1 cellular context compared by ENCODE assay signal in the genomic region with DNA sequence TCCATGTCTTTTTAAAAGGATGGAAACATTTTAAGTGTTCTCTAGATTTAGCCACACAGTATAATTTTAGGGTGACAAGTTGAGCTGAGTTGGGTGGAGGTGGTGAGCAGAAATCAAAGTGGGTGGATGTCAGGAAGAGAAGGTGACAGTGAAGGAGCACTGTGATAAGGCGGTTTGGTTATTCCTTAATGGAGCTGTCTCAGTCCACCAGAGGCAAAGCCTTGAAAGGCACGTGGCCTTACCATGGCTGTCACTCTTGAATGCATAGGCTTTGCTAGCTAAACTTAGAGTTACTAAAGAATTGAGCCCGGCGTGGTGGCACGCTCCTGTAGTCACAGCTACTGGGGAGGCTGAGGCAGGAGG.
TF ChIP-seq lines count a peak whose summit lies in the region.

No MANE protein-coding gene starts in this region.

TF ChIP-seq in endothelial cell of umbilical vein, 7 proteins besides CTCF, POLR2A, EP300 and RAD21:
- TF ChIP-seq JUN (IDR thresholded peaks at IDR 0.05; ENCODE audit: borderline replicate concordance, insufficient read depth, insufficient read length, low read depth) (no peak), MYC (IDR thresholded peaks at IDR 0.05; ENCODE audit: low read depth, low read length) (no peak), POLR2AphosphoS5 (IDR thresholded peaks at IDR 0.05; ENCODE audit: insufficient read depth, low read depth, low read length) (no peak), EZH2 (IDR thresholded peaks at IDR 0.05; ENCODE audit: borderline replicate concordance, low read depth, low read length, severe bottlenecking) (no peak), GATA2 (IDR thresholded peaks at IDR 0.05; ENCODE audit: insufficient read depth, insufficient read length, low read depth, low read length) (no peak), FOS (IDR thresholded peaks at IDR 0.05; ENCODE audit: borderline replicate concordance, insufficient read depth, low read length) (no peak)
- TF ChIP-seq, protein P1, sequence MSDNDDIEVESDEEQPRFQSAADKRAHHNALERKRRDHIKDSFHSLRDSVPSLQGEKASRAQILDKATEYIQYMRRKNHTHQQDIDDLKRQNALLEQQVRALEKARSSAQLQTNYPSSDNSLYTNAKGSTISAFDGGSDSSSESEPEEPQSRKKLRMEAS (IDR thresholded peaks at IDR 0.05; ENCODE audit: insufficient read depth, insufficient read length): no peak
